Comparison of ENCODE assay signal across 1 cellular context in the genomic region with DNA sequence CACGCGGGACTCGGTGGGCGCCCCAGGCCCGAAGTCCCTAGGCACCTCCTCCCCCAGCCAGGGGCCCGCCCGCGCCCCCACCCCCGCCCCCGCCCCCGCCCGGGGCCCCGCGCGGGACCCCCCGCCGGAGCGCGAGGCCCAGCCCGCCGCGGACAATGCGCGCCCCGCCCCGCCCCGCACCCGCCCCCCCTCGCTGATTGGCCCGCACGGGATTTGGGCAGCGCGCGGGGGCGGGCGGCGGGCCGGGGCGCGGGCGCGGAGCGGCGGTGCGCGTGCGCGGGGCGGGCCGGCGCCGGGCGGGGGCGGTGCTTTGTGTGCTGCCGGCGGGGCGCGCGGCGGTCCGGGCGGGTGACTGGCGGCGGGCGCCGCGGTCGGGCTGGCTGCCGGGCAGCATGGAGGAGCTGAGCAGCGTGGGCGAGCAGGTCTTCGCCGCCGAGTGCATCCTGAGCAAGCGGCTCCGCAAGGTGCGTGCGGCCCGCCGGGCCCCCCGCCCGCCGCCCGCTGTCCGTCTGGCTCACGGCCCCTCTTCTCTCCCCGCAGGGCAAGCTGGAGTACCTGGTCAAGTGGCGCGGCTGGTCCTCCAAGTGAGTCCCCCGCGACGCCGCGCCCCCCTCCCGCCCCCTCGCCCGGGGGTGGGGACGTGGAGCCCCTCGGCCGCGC.
TF ChIP-seq lines count a peak whose summit lies in the region.

A gene (plus strand): TSS at position 305 of the 660 bp plus-strand sequence. CDS start 88 bp downstream, at position 393.

TF ChIP-seq in SK-N-SH treated with all-trans-retinoic acid at 6 μM for 48 hours, 23 proteins besides CTCF, POLR2A, EP300 and RAD21 (continued from another document):
- TF ChIP-seq, protein P1, sequence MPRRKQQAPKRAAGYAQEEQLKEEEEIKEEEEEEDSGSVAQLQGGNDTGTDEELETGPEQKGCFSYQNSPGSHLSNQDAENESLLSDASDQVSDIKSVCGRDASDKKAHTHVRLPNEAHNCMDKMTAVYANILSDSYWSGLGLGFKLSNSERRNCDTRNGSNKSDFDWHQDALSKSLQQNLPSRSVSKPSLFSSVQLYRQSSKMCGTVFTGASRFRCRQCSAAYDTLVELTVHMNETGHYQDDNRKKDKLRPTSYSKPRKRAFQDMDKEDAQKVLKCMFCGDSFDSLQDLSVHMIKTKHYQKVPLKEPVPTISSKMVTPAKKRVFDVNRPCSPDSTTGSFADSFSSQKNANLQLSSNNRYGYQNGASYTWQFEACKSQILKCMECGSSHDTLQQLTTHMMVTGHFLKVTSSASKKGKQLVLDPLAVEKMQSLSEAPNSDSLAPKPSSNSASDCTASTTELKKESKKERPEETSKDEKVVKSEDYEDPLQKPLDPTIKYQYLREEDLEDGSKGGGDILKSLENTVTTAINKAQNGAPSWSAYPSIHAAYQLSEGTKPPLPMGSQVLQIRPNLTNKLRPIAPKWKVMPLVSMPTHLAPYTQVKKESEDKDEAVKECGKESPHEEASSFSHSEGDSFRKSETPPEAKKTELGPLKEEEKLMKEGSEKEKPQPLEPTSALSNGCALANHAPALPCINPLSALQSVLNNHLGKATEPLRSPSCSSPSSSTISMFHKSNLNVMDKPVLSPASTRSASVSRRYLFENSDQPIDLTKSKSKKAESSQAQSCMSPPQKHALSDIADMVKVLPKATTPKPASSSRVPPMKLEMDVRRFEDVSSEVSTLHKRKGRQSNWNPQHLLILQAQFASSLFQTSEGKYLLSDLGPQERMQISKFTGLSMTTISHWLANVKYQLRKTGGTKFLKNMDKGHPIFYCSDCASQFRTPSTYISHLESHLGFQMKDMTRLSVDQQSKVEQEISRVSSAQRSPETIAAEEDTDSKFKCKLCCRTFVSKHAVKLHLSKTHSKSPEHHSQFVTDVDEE (CRISPR knock-in tag; IDR thresholded peaks at IDR 0.05), result no peak
- TF ChIP-seq TCF4 (CRISPR knock-in tag; IDR thresholded peaks at IDR 0.05; ENCODE audit: borderline replicate concordance) (no peak), TOX (CRISPR knock-in tag; IDR thresholded peaks at IDR 0.05; ENCODE audit: borderline replicate concordance) (no peak), GLIS3 (CRISPR knock-in tag; IDR thresholded peaks at IDR 0.05) (no peak), PPARA (CRISPR knock-in tag; IDR thresholded peaks at IDR 0.05; ENCODE audit: borderline replicate concordance) (no peak), ZNF70 (CRISPR knock-in tag; IDR thresholded peaks at IDR 0.05) (no peak), ESRRG (CRISPR knock-in tag; IDR thresholded peaks at IDR 0.05) (no peak), OSR1 (CRISPR knock-in tag; IDR thresholded peaks at IDR 0.05) (no peak), ISL1 (CRISPR knock-in tag; IDR thresholded peaks at IDR 0.05) (no peak), ARNTL (CRISPR knock-in tag; IDR thresholded peaks at IDR 0.05; ENCODE audit: borderline replicate concordance, low read depth) (no peak), ZNF565 (CRISPR knock-in tag; conservative IDR thresholded peaks at IDR 0.05; ENCODE audit: low read depth) (no peak)
- TF ChIP-seq, protein P2, sequence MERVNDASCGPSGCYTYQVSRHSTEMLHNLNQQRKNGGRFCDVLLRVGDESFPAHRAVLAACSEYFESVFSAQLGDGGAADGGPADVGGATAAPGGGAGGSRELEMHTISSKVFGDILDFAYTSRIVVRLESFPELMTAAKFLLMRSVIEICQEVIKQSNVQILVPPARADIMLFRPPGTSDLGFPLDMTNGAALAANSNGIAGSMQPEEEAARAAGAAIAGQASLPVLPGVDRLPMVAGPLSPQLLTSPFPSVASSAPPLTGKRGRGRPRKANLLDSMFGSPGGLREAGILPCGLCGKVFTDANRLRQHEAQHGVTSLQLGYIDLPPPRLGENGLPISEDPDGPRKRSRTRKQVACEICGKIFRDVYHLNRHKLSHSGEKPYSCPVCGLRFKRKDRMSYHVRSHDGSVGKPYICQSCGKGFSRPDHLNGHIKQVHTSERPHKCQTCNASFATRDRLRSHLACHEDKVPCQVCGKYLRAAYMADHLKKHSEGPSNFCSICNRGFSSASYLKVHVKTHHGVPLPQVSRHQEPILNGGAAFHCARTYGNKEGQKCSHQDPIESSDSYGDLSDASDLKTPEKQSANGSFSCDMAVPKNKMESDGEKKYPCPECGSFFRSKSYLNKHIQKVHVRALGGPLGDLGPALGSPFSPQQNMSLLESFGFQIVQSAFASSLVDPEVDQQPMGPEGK (CRISPR knock-in tag; IDR thresholded peaks at IDR 0.05; ENCODE audit: borderline replicate concordance), result no peak
- TF ChIP-seq, protein P3, sequence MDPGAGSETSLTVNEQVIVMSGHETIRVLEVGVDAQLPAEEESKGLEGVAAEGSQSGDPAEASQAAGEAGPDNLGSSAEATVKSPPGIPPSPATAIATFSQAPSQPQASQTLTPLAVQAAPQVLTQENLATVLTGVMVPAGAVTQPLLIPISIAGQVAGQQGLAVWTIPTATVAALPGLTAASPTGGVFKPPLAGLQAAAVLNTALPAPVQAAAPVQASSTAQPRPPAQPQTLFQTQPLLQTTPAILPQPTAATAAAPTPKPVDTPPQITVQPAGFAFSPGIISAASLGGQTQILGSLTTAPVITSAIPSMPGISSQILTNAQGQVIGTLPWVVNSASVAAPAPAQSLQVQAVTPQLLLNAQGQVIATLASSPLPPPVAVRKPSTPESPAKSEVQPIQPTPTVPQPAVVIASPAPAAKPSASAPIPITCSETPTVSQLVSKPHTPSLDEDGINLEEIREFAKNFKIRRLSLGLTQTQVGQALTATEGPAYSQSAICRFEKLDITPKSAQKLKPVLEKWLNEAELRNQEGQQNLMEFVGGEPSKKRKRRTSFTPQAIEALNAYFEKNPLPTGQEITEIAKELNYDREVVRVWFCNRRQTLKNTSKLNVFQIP (CRISPR knock-in tag; IDR thresholded peaks at IDR 0.05; ENCODE audit: borderline replicate concordance, low read depth), result no peak
